8 cellular contexts compared by ENCODE assay signal in genomic region chr1:240611228-240611618, GRCh38. TPM values are rescaled to one million over a fixed set of nuclear protein-coding genes. Genes with fewer than 3 reads are reported as not detected.
DNase-seq lines count a peak whose midpoint lies in the region; ATAC-seq and TF ChIP-seq lines count a peak whose summit lies in the region.
"Had no signal": no experiment of that assay in that cellular context is flagged by ENCODE, and none has a peak within 500 bp of the region (broad histone marks: within the 10 kb centered on the region; RNA-seq: fewer than 3 reads in every experiment).

No MANE protein-coding gene starts in this region.

- peak overlapping the region; percentile 79 for H3K4me3 Mint-ChIP-seq in WTC11

- TF ChIP-seq CTCF in HEK293 (tag by site-specific recombination; IDR thresholded peaks at IDR 0.05) (no peak), WTC11 (IDR thresholded peaks at IDR 0.05) (no peak), testis (IDR thresholded peaks at IDR 0.05) (no peak), GM13977 (IDR thresholded peaks at IDR 0.05; ENCODE audit: extremely low read depth, insufficient read depth, missing control alignments) (no peak)

- H3K27me3 Mint-ChIP-seq in WTC11 (ENCODE audit: low read depth): peaks cover 22% of the 10 kb centered on the region

- CTCF ChIA-PET in HEK293 (lab: Yijun Ruan, JAX) (interaction anchor here (0.7 to 1.3 kb wide), 5 partner anchors 14 to 584 kb away, joined by 3 to 8 read pairs (median 4); no protein-coding TSS in a partner anchor), WTC11 (lab: Charles Lee) (interaction anchor here (1.0 kb wide), 1 partner anchor 72 kb away, joined by 3 read pairs; no protein-coding TSS in a partner anchor)

- intact Hi-C loops in testis (cut with DNase I; ENCODE audit: low total_unique reads): no loop called here

- H3K4me3 ChIP-seq in HEK293 (ENCODE audit: low read depth, low read length) (peak overlapping the region; percentile 77), iPS-11a (ENCODE audit: low read depth, low read length) (peak overlapping the region; percentile 67), skin epidermis (peak overlapping the region; percentile 26 to 48 (median 32)), testis (peak overlapping the region in 1 of 2 donors; percentile 46)

- no peak for DNase-seq in WTC11 (ENCODE audit: low spot score)
- DNase-seq in testis: no peak
- no peak for DNase-seq in GM13977 (ENCODE audit: low spot score)

- no peaks in the 10 kb centered on the region for H3K9me3 ChIP-seq in HEK293 (ENCODE audit: control insufficient read depth, insufficient read depth, low read depth, low read length)
- no peaks in the 10 kb centered on the region for H3K9me3 ChIP-seq in testis

- H3K27ac ChIP-seq in HEK293 (ENCODE audit: extremely low read depth, low read depth, low read length): peak overlapping the region; percentile 61; the same call in 1 of the 2 replicates
- peak overlapping the region in 7 of 21 experiments; percentile 18 to 67 (median 25) for H3K27ac ChIP-seq in skin epidermis
- no peak overlapping the region for H3K27ac ChIP-seq in testis

- TF ChIP-seq POLR2A in testis (IDR thresholded peaks at IDR 0.05): no peak

- no peaks in the 10 kb centered on the region for H3K36me3 Mint-ChIP-seq in WTC11

- H3K27me3 ChIP-seq in testis: no peaks in the 10 kb centered on the region

- H3K27ac Mint-ChIP-seq in WTC11: no peak overlapping the region

- WGBS in testis, 2 donors: 15 to 18% methylated on average over 12 of the region's 12 CpGs

- POLR2A ChIA-PET in HEK293 (lab: Yijun Ruan, JAX): interaction anchor here (0.8 kb wide), 1 partner anchor 212 kb away, joined by 4 read pairs; no protein-coding TSS in a partner anchor
- POLR2A ChIA-PET in WTC11 (lab: Charles Lee): no interaction called here

- no peaks in the 10 kb centered on the region for H3K9me3 Mint-ChIP-seq in WTC11

- H3K4me1 ChIP-seq in HEK293 (ENCODE audit: control insufficient read depth, insufficient read depth, low read length) (peaks cover 22% of the 10 kb centered on the region), testis (no peaks in the 10 kb centered on the region)

- H3K4me1 Mint-ChIP-seq in WTC11: peaks cover 55% of the 10 kb centered on the region

- H3K36me3 ChIP-seq in HEK293 (ENCODE audit: control insufficient read depth in 2 of 2, insufficient read depth in 1 of 2, low read length in 2 of 2) (no peaks in the 10 kb centered on the region), testis (ENCODE audit: low read depth, missing control alignments) (no peaks in the 10 kb centered on the region)

- in situ Hi-C loops in GM13977 (cut with MboI; ENCODE audit: low pct_unique_long_range_greater_than_20kb, low sequenced_read_pairs, unreplicated experiment): no loop called here

- ATAC-seq in WTC11 (no peak), GM18873 (IDR thresholded peaks at IDR 0.05; ENCODE audit: low FRiP score, unreplicated experiment) (no peak)
- ATAC-seq: Right ventricle myocardium inferior had no signal

TF ChIP-seq in HEK293, 187 proteins besides CTCF, POLR2A, EP300 and RAD21:
- TF ChIP-seq ZNF660 (tag by site-specific recombination; IDR thresholded peaks at IDR 0.05) (no peak), ZSCAN23 (tag by site-specific recombination; IDR thresholded peaks at IDR 0.05) (no peak), ZFP41 (tag by site-specific recombination; IDR thresholded peaks at IDR 0.05; ENCODE audit: borderline replicate concordance) (no peak), ZNF24 (tag by site-specific recombination; IDR thresholded peaks at IDR 0.05) (no peak), ZNF184 (tag by site-specific recombination; IDR thresholded peaks at IDR 0.05) (no peak)
TF ChIP-seq in HEK293: peak in this region for 0.

TF ChIP-seq in WTC11, 78 proteins besides CTCF, POLR2A, EP300 and RAD21:
- TF ChIP-seq EMX1 (CRISPR knock-in tag; IDR thresholded peaks at IDR 0.05) (no peak), NR3C1 (CRISPR knock-in tag; conservative IDR thresholded peaks at IDR 0.05; ENCODE audit: low read depth) (no peak), ZSCAN18 (CRISPR knock-in tag; IDR thresholded peaks at IDR 0.05) (no peak), ZNF121 (CRISPR knock-in tag; IDR thresholded peaks at IDR 0.05) (no peak), SP1 (CRISPR knock-in tag; conservative IDR thresholded peaks at IDR 0.05) (no peak), ZNF416 (CRISPR knock-in tag; IDR thresholded peaks at IDR 0.05) (no peak), RORB (CRISPR knock-in tag; IDR thresholded peaks at IDR 0.05) (no peak), JAZF1 (CRISPR knock-in tag; IDR thresholded peaks at IDR 0.05) (no peak), HMGA2 (CRISPR knock-in tag; IDR thresholded peaks at IDR 0.05) (no peak), ZBTB21 (CRISPR knock-in tag; IDR thresholded peaks at IDR 0.05; ENCODE audit: borderline replicate concordance) (no peak), MLX (CRISPR knock-in tag; IDR thresholded peaks at IDR 0.05) (no peak), GRHL2 (CRISPR knock-in tag; IDR thresholded peaks at IDR 0.05; ENCODE audit: insufficient replicate concordance, severe bottlenecking) (no peak), ZNF396 (CRISPR knock-in tag; IDR thresholded peaks at IDR 0.05; ENCODE audit: borderline replicate concordance) (no peak), ZNF219 (CRISPR knock-in tag; IDR thresholded peaks at IDR 0.05; ENCODE audit: borderline replicate concordance) (no peak), SMAD4 (CRISPR knock-in tag; IDR thresholded peaks at IDR 0.05) (no peak), NFYB (CRISPR knock-in tag; conservative IDR thresholded peaks at IDR 0.05; ENCODE audit: low read depth) (no peak)
- TF ChIP-seq, protein P1, sequence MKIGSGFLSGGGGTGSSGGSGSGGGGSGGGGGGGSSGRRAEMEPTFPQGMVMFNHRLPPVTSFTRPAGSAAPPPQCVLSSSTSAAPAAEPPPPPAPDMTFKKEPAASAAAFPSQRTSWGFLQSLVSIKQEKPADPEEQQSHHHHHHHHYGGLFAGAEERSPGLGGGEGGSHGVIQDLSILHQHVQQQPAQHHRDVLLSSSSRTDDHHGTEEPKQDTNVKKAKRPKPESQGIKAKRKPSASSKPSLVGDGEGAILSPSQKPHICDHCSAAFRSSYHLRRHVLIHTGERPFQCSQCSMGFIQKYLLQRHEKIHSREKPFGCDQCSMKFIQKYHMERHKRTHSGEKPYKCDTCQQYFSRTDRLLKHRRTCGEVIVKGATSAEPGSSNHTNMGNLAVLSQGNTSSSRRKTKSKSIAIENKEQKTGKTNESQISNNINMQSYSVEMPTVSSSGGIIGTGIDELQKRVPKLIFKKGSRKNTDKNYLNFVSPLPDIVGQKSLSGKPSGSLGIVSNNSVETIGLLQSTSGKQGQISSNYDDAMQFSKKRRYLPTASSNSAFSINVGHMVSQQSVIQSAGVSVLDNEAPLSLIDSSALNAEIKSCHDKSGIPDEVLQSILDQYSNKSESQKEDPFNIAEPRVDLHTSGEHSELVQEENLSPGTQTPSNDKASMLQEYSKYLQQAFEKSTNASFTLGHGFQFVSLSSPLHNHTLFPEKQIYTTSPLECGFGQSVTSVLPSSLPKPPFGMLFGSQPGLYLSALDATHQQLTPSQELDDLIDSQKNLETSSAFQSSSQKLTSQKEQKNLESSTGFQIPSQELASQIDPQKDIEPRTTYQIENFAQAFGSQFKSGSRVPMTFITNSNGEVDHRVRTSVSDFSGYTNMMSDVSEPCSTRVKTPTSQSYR (CRISPR knock-in tag; IDR thresholded peaks at IDR 0.05): no peak
- TF ChIP-seq, protein P2, sequence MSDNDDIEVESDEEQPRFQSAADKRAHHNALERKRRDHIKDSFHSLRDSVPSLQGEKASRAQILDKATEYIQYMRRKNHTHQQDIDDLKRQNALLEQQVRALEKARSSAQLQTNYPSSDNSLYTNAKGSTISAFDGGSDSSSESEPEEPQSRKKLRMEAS (CRISPR knock-in tag; IDR thresholded peaks at IDR 0.05): no peak
TF ChIP-seq in WTC11: peak in this region for 0.

RNA-seq across cellular contexts. Expression of gene GREM2, which starts 0.7 kb away (rescaled TPM):
- 0.07 to 0.17 TPM (median 0.11 TPM) in 3 replicates for total RNA-seq in WTC11 (2021)
- total RNA-seq in testis: under 1 TPM; 0.37 to 0.39 TPM
- polyA plus RNA-seq in testis (ENCODE audit: insufficient read depth, low read depth, low replicate concordance): 1.8 TPM
- total RNA-seq: Right ventricle myocardium inferior had no signal
